ENCODE assay signal across 25 cellular contexts in genomic region chr1:43583058-43583457, GRCh38. TPM values are rescaled to one million over a fixed set of nuclear protein-coding genes. Genes with fewer than 3 reads are reported as not detected.
DNase-seq lines count a peak whose midpoint lies in the region; ATAC-seq and TF ChIP-seq lines count a peak whose summit lies in the region.
"Had no signal": no experiment of that assay in that cellular context is flagged by ENCODE, and none has a peak within 500 bp of the region (broad histone marks: within the 10 kb centered on the region; RNA-seq: fewer than 3 reads in every experiment).

No MANE protein-coding gene starts in this region.

- H3K4me3 ChIP-seq in suprapubic skin, result no peak overlapping the region
- H3K4me3 ChIP-seq: ascending aorta, GM23248, ovary, uterus had no signal

- TF ChIP-seq CTCF in activated CD8-positive, alpha-beta T cell treated with anti-CD3 and anti-CD28 coated beads for 36 hours (IDR thresholded peaks at IDR 0.05), result no peak
- TF ChIP-seq CTCF in WTC11 (IDR thresholded peaks at IDR 0.05) (no peak), glutamatergic neuron (IDR thresholded peaks at IDR 0.05; ENCODE audit: partially characterized antibody, unreplicated experiment) (no peak), suprapubic skin (IDR thresholded peaks at IDR 0.05) (no peak), omental fat pad (IDR thresholded peaks at IDR 0.05) (no peak)

- no peaks in the 10 kb centered on the region for H3K9me3 ChIP-seq in suprapubic skin
- H3K9me3 ChIP-seq: ascending aorta, ovary, uterus had no signal

- ATAC-seq in activated CD8-positive, alpha-beta T cell treated with anti-CD3 and anti-CD28 coated beads for 36 hours, result no peak
- ATAC-seq in activated CD8-positive, alpha-beta T cell treated with anti-CD3 and anti-CD28 coated beads, Interleukin-2, amount 10 ng/mL, durations not matched to agents 7 days and 5 days, result no peak
- ATAC-seq in WTC11 (no peak), omental fat pad (ENCODE audit: low FRiP score) (no peak), GM21576 (IDR thresholded peaks at IDR 0.05; ENCODE audit: unreplicated experiment) (no peak)

- intact Hi-C loops in activated CD8-positive, alpha-beta T cell treated with anti-CD3 and anti-CD28 coated beads for 36 hours (cut with micrococcal nuclease), result no loop called here

- H3K4me1 ChIP-seq in suprapubic skin, result peaks cover 87% of the 10 kb centered on the region
- H3K4me1 ChIP-seq: ascending aorta, uterus had no signal

- 93% methylated on average over 12 of the region's 13 CpGs for WGBS in suprapubic skin

- H3K4me1 Mint-ChIP-seq in activated CD8-positive, alpha-beta T cell treated with anti-CD3 and anti-CD28 coated beads for 36 hours (ENCODE audit: low read depth), result peaks cover 7% of the 10 kb centered on the region
- H3K4me1 Mint-ChIP-seq in activated CD8-positive, alpha-beta T cell treated with anti-CD3 and anti-CD28 coated beads, Interleukin-2, amount 10 ng/mL, durations not matched to agents 7 days and 5 days (ENCODE audit: low read depth), result peaks cover 8% of the 10 kb centered on the region
- H3K4me1 Mint-ChIP-seq in WTC11, result no peaks in the 10 kb centered on the region
- peaks cover 28% of the 10 kb centered on the region for H3K4me1 Mint-ChIP-seq in glutamatergic neuron (ENCODE audit: low read depth, unreplicated experiment)
- H3K4me1 Mint-ChIP-seq: activated naive CD4-positive, alpha-beta T cell treated with anti-CD3 and anti-CD28 coated beads, Interleukin-2, amount 50 U/mL, for 24 hours had no signal

- no peak for TF ChIP-seq EP300 in suprapubic skin (IDR thresholded peaks at IDR 0.05)

- no peaks in the 10 kb centered on the region for H3K9me3 Mint-ChIP-seq in activated CD8-positive, alpha-beta T cell treated with anti-CD3 and anti-CD28 coated beads for 36 hours
- no peaks in the 10 kb centered on the region for H3K9me3 Mint-ChIP-seq in activated CD8-positive, alpha-beta T cell treated with anti-CD3 and anti-CD28 coated beads, Interleukin-2, amount 10 ng/mL, durations not matched to agents 7 days and 5 days (ENCODE audit: insufficient read depth)
- H3K9me3 Mint-ChIP-seq in WTC11, result no peaks in the 10 kb centered on the region
- peaks cover 3% of the 10 kb centered on the region for H3K9me3 Mint-ChIP-seq in glutamatergic neuron (ENCODE audit: unreplicated experiment)
- H3K9me3 Mint-ChIP-seq: activated naive CD4-positive, alpha-beta T cell treated with anti-CD3 and anti-CD28 coated beads, Interleukin-2, amount 50 U/mL, for 24 hours; activated T-helper 1 cell treated with anti-CD3 and anti-CD28 coated beads, Interleukin-12 subunit alpha, Interleukin-12 subunit beta, Interleukin-2, Interleukin-4 antibody, amounts not matched to agents 30 ng/mL and 10 ng/mL and 1 ng/mL, durations not matched to agents 14 hours and 24 hours and 36 hours; naive thymus-derived CD8-positive, alpha-beta T cell had no signal

- no peaks in the 10 kb centered on the region for H3K27me3 ChIP-seq in suprapubic skin
- H3K27me3 ChIP-seq: ascending aorta, ovary, uterus had no signal

- H3K27ac ChIP-seq in suprapubic skin, result peak overlapping the region; percentile 84
- H3K27ac ChIP-seq: ascending aorta, GM23248, ovary had no signal

- CTCF ChIA-PET in activated CD8-positive, alpha-beta T cell treated with anti-CD3 and anti-CD28 coated beads for 36 hours (lab: Charles Lee), result no interaction called here
- CTCF ChIA-PET in activated CD8-positive, alpha-beta T cell treated with anti-CD3 and anti-CD28 coated beads, Interleukin-2, amount 10 ng/mL, durations not matched to agents 7 days and 5 days (lab: Charles Lee), result no interaction called here
- CTCF ChIA-PET in WTC11 (lab: Charles Lee), result interaction anchor here (0.9 kb wide), 1 partner anchor 10 kb away, joined by 3 read pairs; no protein-coding TSS in a partner anchor

- H3K27me3 Mint-ChIP-seq in activated CD8-positive, alpha-beta T cell treated with anti-CD3 and anti-CD28 coated beads for 36 hours, result no peaks in the 10 kb centered on the region
- no peaks in the 10 kb centered on the region for H3K27me3 Mint-ChIP-seq in activated CD8-positive, alpha-beta T cell treated with anti-CD3 and anti-CD28 coated beads, Interleukin-2, amount 10 ng/mL, durations not matched to agents 7 days and 5 days (ENCODE audit: low read depth)
- H3K27me3 Mint-ChIP-seq in WTC11 (ENCODE audit: low read depth) (no peaks in the 10 kb centered on the region), glutamatergic neuron (ENCODE audit: unreplicated experiment) (peaks cover 3% of the 10 kb centered on the region)
- H3K27me3 Mint-ChIP-seq: activated naive CD4-positive, alpha-beta T cell treated with anti-CD3 and anti-CD28 coated beads, Interleukin-2, amount 50 U/mL, for 24 hours; naive thymus-derived CD8-positive, alpha-beta T cell had no signal

- H3K4me3 Mint-ChIP-seq in activated CD8-positive, alpha-beta T cell treated with anti-CD3 and anti-CD28 coated beads for 36 hours, result no peak overlapping the region
- H3K4me3 Mint-ChIP-seq in activated CD8-positive, alpha-beta T cell treated with anti-CD3 and anti-CD28 coated beads, Interleukin-2, amount 10 ng/mL, durations not matched to agents 7 days and 5 days, result no peak overlapping the region
- H3K4me3 Mint-ChIP-seq in WTC11, result no peak overlapping the region
- H3K4me3 Mint-ChIP-seq in glutamatergic neuron (ENCODE audit: unreplicated experiment), result peak overlapping the region; percentile 2
- H3K4me3 Mint-ChIP-seq: activated naive CD4-positive, alpha-beta T cell treated with anti-CD3 and anti-CD28 coated beads, Interleukin-2, amount 50 U/mL, for 24 hours; activated T-helper 1 cell treated with anti-CD3 and anti-CD28 coated beads, Interleukin-12 subunit alpha, Interleukin-12 subunit beta, Interleukin-2, Interleukin-4 antibody, amounts not matched to agents 30 ng/mL and 10 ng/mL and 1 ng/mL, durations not matched to agents 14 hours and 24 hours and 36 hours; naive thymus-derived CD8-positive, alpha-beta T cell had no signal

- H3K27ac Mint-ChIP-seq in activated CD8-positive, alpha-beta T cell treated with anti-CD3 and anti-CD28 coated beads for 36 hours, result peak overlapping the region; percentile 23
- H3K27ac Mint-ChIP-seq in activated CD8-positive, alpha-beta T cell treated with anti-CD3 and anti-CD28 coated beads, Interleukin-2, amount 10 ng/mL, durations not matched to agents 7 days and 5 days, result no peak overlapping the region
- H3K27ac Mint-ChIP-seq in WTC11 (peak overlapping the region; percentile 49), glutamatergic neuron (ENCODE audit: unreplicated experiment) (no peak overlapping the region)
- H3K27ac Mint-ChIP-seq: activated naive CD4-positive, alpha-beta T cell treated with anti-CD3 and anti-CD28 coated beads, Interleukin-2, amount 50 U/mL, for 24 hours had no signal

- TF ChIP-seq POLR2A in suprapubic skin (IDR thresholded peaks at IDR 0.05), result no peak

- H3K36me3 ChIP-seq in suprapubic skin, result peaks cover 8% of the 10 kb centered on the region
- H3K36me3 ChIP-seq: ovary, uterus had no signal

- H3K36me3 Mint-ChIP-seq in activated CD8-positive, alpha-beta T cell treated with anti-CD3 and anti-CD28 coated beads for 36 hours (ENCODE audit: low read depth), result no peaks in the 10 kb centered on the region
- no peaks in the 10 kb centered on the region for H3K36me3 Mint-ChIP-seq in activated CD8-positive, alpha-beta T cell treated with anti-CD3 and anti-CD28 coated beads, Interleukin-2, amount 10 ng/mL, durations not matched to agents 7 days and 5 days (ENCODE audit: low read depth)
- H3K36me3 Mint-ChIP-seq in WTC11 (peaks cover 17% of the 10 kb centered on the region), glutamatergic neuron (ENCODE audit: unreplicated experiment) (peaks cover 13% of the 10 kb centered on the region)
- H3K36me3 Mint-ChIP-seq: activated naive CD4-positive, alpha-beta T cell treated with anti-CD3 and anti-CD28 coated beads, Interleukin-2, amount 50 U/mL, for 24 hours; naive thymus-derived CD8-positive, alpha-beta T cell had no signal

- POLR2A ChIA-PET in activated CD8-positive, alpha-beta T cell treated with anti-CD3 and anti-CD28 coated beads for 36 hours (lab: Charles Lee), result no interaction called here
- POLR2A ChIA-PET in activated CD8-positive, alpha-beta T cell treated with anti-CD3 and anti-CD28 coated beads, Interleukin-2, amount 10 ng/mL, durations not matched to agents 7 days and 5 days (lab: Charles Lee), result no interaction called here
- POLR2A ChIA-PET in WTC11 (lab: Charles Lee), result no interaction called here

- no peak for DNase-seq in activated CD8-positive, alpha-beta T cell treated with anti-CD3 and anti-CD28 coated beads for 36 hours
- DNase-seq in activated CD8-positive, alpha-beta T cell treated with anti-CD3 and anti-CD28 coated beads, Interleukin-2, amount 10 ng/mL, durations not matched to agents 7 days and 5 days, result no peak
- no peak for DNase-seq in WTC11 (ENCODE audit: low spot score)
- no peak for DNase-seq in glutamatergic neuron
- DNase-seq in suprapubic skin (ENCODE audit: low spot score in 2 of 2), result no peak
- no peak for DNase-seq in omental fat pad (ENCODE audit: low spot score)
- DNase-seq in stimulated activated CD8-positive, alpha-beta memory T cell treated with anti-CD3 and anti-CD28 coated beads, Interleukin-4, amount 100 ng/mL, for 48 hours, result no peak
- DNase-seq: 8988T; activated CD4-positive, alpha-beta T cell treated with anti-CD3 and anti-CD28 coated beads for 48 hours; central memory CD4-positive, alpha-beta T cell; GM23248; midbrain; naive thymus-derived CD8-positive, alpha-beta T cell; NCI-H2227 treated with DMSO at 0.1 percent for 48 hours; NCI-H526 treated with DMSO at 0.1 percent for 48 hours; ovary; retina; SIG-M5; small intestine; stimulated activated CD4-positive, alpha-beta T cell treated with anti-CD3 and anti-CD28 coated beads, Interleukin-1b, Interleukin-23, amount 100 ng/mL, for 48 hours; uterus had no signal

TF ChIP-seq in WTC11, 78 proteins besides CTCF, POLR2A, EP300 and RAD21 (continues in another document):
- TF ChIP-seq ZNF317 (CRISPR knock-in tag; IDR thresholded peaks at IDR 0.05; ENCODE audit: borderline replicate concordance, low read depth), result no peak
- TF ChIP-seq ZBTB21 (CRISPR knock-in tag; IDR thresholded peaks at IDR 0.05; ENCODE audit: borderline replicate concordance), result no peak
- TF ChIP-seq MXD4 (CRISPR knock-in tag; IDR thresholded peaks at IDR 0.05; ENCODE audit: borderline replicate concordance), result no peak
- TF ChIP-seq GRHL2 (CRISPR knock-in tag; IDR thresholded peaks at IDR 0.05; ENCODE audit: insufficient replicate concordance, severe bottlenecking), result no peak

RNA-seq across cellular contexts. Expression of gene PTPRF, which starts 52.4 kb away (rescaled TPM):
- total RNA-seq in activated CD8-positive, alpha-beta T cell treated with anti-CD3 and anti-CD28 coated beads for 36 hours, result 1 to 10 TPM; 3.8 to 4.5 TPM
- under 1 TPM; 0.61 to 0.65 TPM for total RNA-seq in activated CD8-positive, alpha-beta T cell treated with anti-CD3 and anti-CD28 coated beads, Interleukin-2, amount 10 ng/mL, durations not matched to agents 7 days and 5 days
- total RNA-seq in WTC11 (2021) (248 to 295 TPM (median 275 TPM) in 3 replicates), glutamatergic neuron (ENCODE audit: unreplicated experiment) (171 TPM), suprapubic skin (100 to 1,000 TPM; 209 to 373 (median 289) TPM), omental fat pad (100 to 1,000 TPM in 3 of 4 donors, 10 to 100 TPM in 1; 79.1 to 176 (median 139) TPM)

Comparison
In these comparisons a context has a peak if more than half of its experiments do, and no peak if none do; other contexts are left out.
1. H3K27ac Mint-ChIP-seq: peak in activated CD8-positive, alpha-beta T cell treated with anti-CD3 and anti-CD28 coated beads for 36 hours (single experiment) and WTC11 (single experiment); none in activated CD8-positive, alpha-beta T cell treated with anti-CD3 and anti-CD28 coated beads, Interleukin-2, amount 10 ng/mL, durations not matched to agents 7 days and 5 days (single experiment) and glutamatergic neuron (single experiment).
2. RNA of gene PTPRF, which starts 52.4 kb away (total RNA-seq): 209 to 373 TPM in suprapubic skin, 248 to 295 TPM in WTC11, 171 TPM in glutamatergic neuron (single experiment) and 79.1 to 176 TPM in omental fat pad; 3.8 to 4.5 TPM in activated CD8-positive, alpha-beta T cell treated with anti-CD3 and anti-CD28 coated beads for 36 hours and 0.61 to 0.65 TPM in activated CD8-positive, alpha-beta T cell treated with anti-CD3 and anti-CD28 coated beads, Interleukin-2, amount 10 ng/mL, durations not matched to agents 7 days and 5 days; every median in the first group is over 10 times any median in the second.